16 cellular contexts compared by ENCODE assay signal in the genomic region with DNA sequence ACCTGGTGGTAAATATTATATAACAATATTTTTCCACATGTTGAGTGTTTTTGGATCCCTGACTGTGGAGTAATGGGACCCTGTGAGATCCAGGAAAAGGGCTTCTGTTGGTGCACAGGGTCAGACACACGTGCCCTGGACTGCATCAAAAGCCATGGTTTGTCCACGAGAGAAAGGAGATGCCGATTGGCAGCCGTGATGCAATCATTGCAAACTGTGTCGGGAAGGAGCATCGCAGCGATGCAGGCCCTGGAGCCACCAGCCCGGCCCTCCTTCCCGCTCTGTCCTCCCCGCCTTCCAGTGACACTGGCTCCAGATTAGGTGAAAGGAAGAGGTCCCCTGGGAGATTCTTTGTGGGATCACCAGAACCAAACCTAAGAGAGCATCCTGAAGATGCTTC. TPM values are rescaled to one million over a fixed set of nuclear protein-coding genes. Genes with fewer than 3 reads are reported as not detected.
"Had no signal": no experiment of that assay in that cellular context is flagged by ENCODE, and none has a peak within 500 bp of the region (broad histone marks: within the 10 kb centered on the region; RNA-seq: fewer than 3 reads in every experiment).

No MANE protein-coding gene starts in this region.

- H3K4me3 ChIP-seq: SK-N-MC had no signal

- H3K4me1 ChIP-seq: parathyroid adenoma had no signal

- H3K4me3 Mint-ChIP-seq: activated T-helper 1 cell treated with anti-CD3 and anti-CD28 coated beads, Interleukin-12 subunit alpha, Interleukin-12 subunit beta, Interleukin-2, Interleukin-4 antibody, amounts not matched to agents 30 ng/mL and 10 ng/mL and 1 ng/mL, durations not matched to agents 14 hours and 24 hours and 36 hours; stimulated activated effector memory CD8-positive, alpha-beta T cell treated with anti-CD3 and anti-CD28 coated beads, Interleukin-12 subunit alpha, Interleukin-12 subunit beta, amount 100 ng/mL, for 72 hours; T-cell had no signal

- H3K4me1 Mint-ChIP-seq: stimulated activated effector memory CD8-positive, alpha-beta T cell treated with anti-CD3 and anti-CD28 coated beads, Interleukin-12 subunit alpha, Interleukin-12 subunit beta, amount 100 ng/mL, for 72 hours had no signal

- H3K27ac ChIP-seq: parathyroid adenoma, SK-N-MC, WERI-Rb-1 had no signal

- H3K9me3 Mint-ChIP-seq: stimulated activated effector memory CD8-positive, alpha-beta T cell treated with anti-CD3 and anti-CD28 coated beads, Interleukin-12 subunit alpha, Interleukin-12 subunit beta, amount 100 ng/mL, for 72 hours had no signal

- H3K36me3 Mint-ChIP-seq: stimulated activated effector memory CD8-positive, alpha-beta T cell treated with anti-CD3 and anti-CD28 coated beads, Interleukin-12 subunit alpha, Interleukin-12 subunit beta, amount 100 ng/mL, for 72 hours; T-cell had no signal

- DNase-seq: activated CD4-positive, alpha-beta T cell treated with anti-CD3 and anti-CD28 coated beads for 48 hours; activated naive CD4-positive, alpha-beta T cell treated with Interleukin-2 at 50 U/mL for 16 hours; central memory CD4-positive, alpha-beta T cell; effector memory CD4-positive, alpha-beta T cell; erythroblast; glutamatergic neuron; mesendoderm; retina; T-cell; T1000; WERI-Rb-1 had no signal

- ATAC-seq: left lobe of liver; stimulated activated effector memory CD8-positive, alpha-beta T cell treated with anti-CD3 and anti-CD28 coated beads, Interleukin-12 subunit alpha, Interleukin-12 subunit beta, amount 100 ng/mL, for 72 hours; T-cell had no signal

- H3K27ac Mint-ChIP-seq: activated T-helper 1 cell treated with anti-CD3 and anti-CD28 coated beads, Interleukin-12 subunit alpha, Interleukin-12 subunit beta, Interleukin-2, Interleukin-4 antibody, amounts not matched to agents 30 ng/mL and 10 ng/mL and 1 ng/mL, durations not matched to agents 14 hours and 24 hours and 36 hours; stimulated activated effector memory CD8-positive, alpha-beta T cell treated with anti-CD3 and anti-CD28 coated beads, Interleukin-12 subunit alpha, Interleukin-12 subunit beta, amount 100 ng/mL, for 72 hours; T-cell had no signal

RNA-seq across cellular contexts. Expression of gene COL4A2, which starts 9.1 kb away (rescaled TPM):
- total RNA-seq: activated T-helper 1 cell treated with anti-CD3 and anti-CD28 coated beads, Interleukin-12 subunit alpha, Interleukin-12 subunit beta, Interleukin-2, Interleukin-4 antibody, amounts not matched to agents 30 ng/mL and 10 ng/mL and 1 ng/mL, durations not matched to agents 14 hours and 24 hours and 36 hours had no signal

RNA-seq across cellular contexts. Expression of gene COL4A1, which starts 9.2 kb away (rescaled TPM):
- total RNA-seq: activated T-helper 1 cell treated with anti-CD3 and anti-CD28 coated beads, Interleukin-12 subunit alpha, Interleukin-12 subunit beta, Interleukin-2, Interleukin-4 antibody, amounts not matched to agents 30 ng/mL and 10 ng/mL and 1 ng/mL, durations not matched to agents 14 hours and 24 hours and 36 hours had no signal
